Comparison of ENCODE assay signal across 4 cellular contexts in the genomic region with DNA sequence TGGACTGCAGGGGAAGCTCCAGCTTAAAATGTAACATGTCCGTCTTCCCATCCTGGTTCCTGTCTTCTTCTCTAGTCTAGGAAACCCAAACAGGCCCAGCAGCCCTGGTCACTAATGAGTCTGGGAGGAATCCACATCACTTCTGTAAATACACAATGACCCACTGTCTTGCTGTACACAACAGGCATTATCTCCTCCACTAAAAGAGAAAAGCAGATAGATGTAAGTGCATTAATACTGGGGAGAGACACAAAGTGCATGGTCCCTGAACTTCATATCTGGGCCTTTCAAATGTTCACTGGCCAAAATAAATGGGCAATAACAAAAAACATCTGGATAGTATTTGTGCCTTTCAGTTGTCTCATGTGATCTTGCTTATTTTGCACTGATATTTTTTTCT. TPM values are rescaled to one million over a fixed set of nuclear protein-coding genes. Genes with fewer than 3 reads are reported as not detected.
"Had no signal": no experiment of that assay in that cellular context is flagged by ENCODE, and none has a peak within 500 bp of the region (broad histone marks: within the 10 kb centered on the region; RNA-seq: fewer than 3 reads in every experiment).

No MANE protein-coding gene starts in this region.

RNA-seq across cellular contexts. Expression of a gene that starts 10.0 kb away (rescaled TPM):
- total RNA-seq: GM23248, HepG2, HFFc6, HT1080 had no signal

RNA-seq across cellular contexts. Expression of a gene that starts 50.6 kb away (rescaled TPM):
- total RNA-seq: HT1080 had no signal
